Comparison of ENCODE assay signal across 8 cellular contexts in genomic region chr1:100440075-100440809, GRCh38.
DNase-seq lines count a peak whose midpoint lies in the region; ATAC-seq and TF ChIP-seq lines count a peak whose summit lies in the region.

No MANE protein-coding gene starts in this region.

- no peaks in the 10 kb centered on the region for H3K36me3 ChIP-seq in Caco-2 (ENCODE audit: control insufficient read depth, insufficient read depth, low read length)

- CTCF ChIA-PET in Caco-2 (lab: Charles Lee), result interaction anchor here (0.9 kb wide), 1 partner anchor 15 kb away, joined by 3 read pairs; no protein-coding TSS in a partner anchor

- H3K9me3 ChIP-seq in Caco-2, result no peaks in the 10 kb centered on the region

- TF ChIP-seq CTCF in Caco-2 (IDR thresholded peaks at IDR 0.05; ENCODE audit: insufficient read depth in 1 of 2, low read depth in 1 of 2, low read length in 1 of 2, severe bottlenecking in 1 of 2, unreplicated experiment in 1 of 2) (no peak), natural killer cell (IDR thresholded peaks at IDR 0.05) (no peak)

- H3K27me3 Mint-ChIP-seq in Caco-2 (ENCODE audit: insufficient read depth, unreplicated experiment) (no peaks in the 10 kb centered on the region), natural killer cell (ENCODE audit: low read depth in 2 of 2) (no peaks in the 10 kb centered on the region)

- H3K27ac Mint-ChIP-seq in Caco-2 (ENCODE audit: unreplicated experiment) (no peak overlapping the region), natural killer cell (peak overlapping the region; percentile 89)

- DNase-seq in Caco-2, result peak; percentile 48 to 54
- peak; percentile 57 for DNase-seq in NCI-H146 treated with DMSO at 0.1 percent for 48 hours (lab: John Stamatoyannopoulos, UW; ENCODE audit: unreplicated experiment)
- DNase-seq in activated T-cell treated with anti-CD3 and anti-CD28 coated beads, Interleukin-2, amount 50 U/mL, for 48 hours, result peak; percentile 79 to 80
- DNase-seq in natural killer cell, result peak; percentile 22
- DNase-seq in NCI-H2081 treated with DMSO at 0.1 percent for 48 hours (lab: John Stamatoyannopoulos, UW), result no peak
- DNase-seq in dermis blood vessel endothelial cell, result no peak
- DNase-seq in SIG-M5 treated with dmso at 0.1 percent for 504 hours (lab: John Stamatoyannopoulos, UW; ENCODE audit: unreplicated experiment), result no peak
- DNase-seq in NK-92 (lab: John Stamatoyannopoulos, UW; ENCODE audit: unreplicated experiment), result no peak

- peaks cover 32% of the 10 kb centered on the region for H3K4me1 ChIP-seq in Caco-2

- no TSS peak for BruUV-seq in Caco-2 (replicated peaks; lab: Mats Ljungman, UMichigan)

- POLR2A ChIA-PET in Caco-2 (lab: Charles Lee), result no interaction called here

- peaks cover 22% of the 10 kb centered on the region for H3K4me1 Mint-ChIP-seq in Caco-2 (ENCODE audit: low read depth, unreplicated experiment)
- H3K4me1 Mint-ChIP-seq in natural killer cell, result peaks cover 47 to 54% of the 10 kb centered on the region in 2 donors

- intact Hi-C loops in Caco-2 (cut with micrococcal nuclease; ENCODE audit: unreplicated experiment), result no loop called here
- intact Hi-C loops in natural killer cell (cut with micrococcal nuclease), result loop anchor here (2.0 to 5.0 kb wide), 2 partner anchors 43 to 88 kb away; partner anchors contain the start of gene CDC14A

- H3K4me3 Mint-ChIP-seq in Caco-2 (ENCODE audit: unreplicated experiment), result no peak overlapping the region
- H3K4me3 Mint-ChIP-seq in natural killer cell, result peak overlapping the region; percentile 68

- H3K27me3 ChIP-seq in Caco-2 (replicated peaks; ENCODE audit: control insufficient read depth, insufficient read depth, low read length), result no peaks in the 10 kb centered on the region

- no peaks in the 10 kb centered on the region for H3K9me3 Mint-ChIP-seq in Caco-2 (ENCODE audit: unreplicated experiment)
- no peaks in the 10 kb centered on the region for H3K9me3 Mint-ChIP-seq in natural killer cell

- peak; percentile 80 to 93 (median 92) for ATAC-seq in natural killer cell

- H3K36me3 Mint-ChIP-seq in Caco-2 (ENCODE audit: insufficient read depth, unreplicated experiment) (no peaks in the 10 kb centered on the region), natural killer cell (no peaks in the 10 kb centered on the region)

- no peak overlapping the region for H3K4me3 ChIP-seq in Caco-2 (ENCODE audit: low read depth, low read length)

Comparison
In these comparisons a context has a peak if more than half of its experiments do, and no peak if none do; other contexts are left out.
1. DNase-seq: peak in Caco-2 (2 of 2), NCI-H146 treated with DMSO at 0.1 percent for 48 hours (single experiment), activated T-cell treated with anti-CD3 and anti-CD28 coated beads, Interleukin-2, amount 50 U/mL, for 48 hours (2 of 2) and natural killer cell (single experiment); none in NCI-H2081 treated with DMSO at 0.1 percent for 48 hours (single experiment), dermis blood vessel endothelial cell (single experiment), SIG-M5 treated with dmso at 0.1 percent for 504 hours (single experiment) and NK-92 (single experiment).